In the genomic region with DNA sequence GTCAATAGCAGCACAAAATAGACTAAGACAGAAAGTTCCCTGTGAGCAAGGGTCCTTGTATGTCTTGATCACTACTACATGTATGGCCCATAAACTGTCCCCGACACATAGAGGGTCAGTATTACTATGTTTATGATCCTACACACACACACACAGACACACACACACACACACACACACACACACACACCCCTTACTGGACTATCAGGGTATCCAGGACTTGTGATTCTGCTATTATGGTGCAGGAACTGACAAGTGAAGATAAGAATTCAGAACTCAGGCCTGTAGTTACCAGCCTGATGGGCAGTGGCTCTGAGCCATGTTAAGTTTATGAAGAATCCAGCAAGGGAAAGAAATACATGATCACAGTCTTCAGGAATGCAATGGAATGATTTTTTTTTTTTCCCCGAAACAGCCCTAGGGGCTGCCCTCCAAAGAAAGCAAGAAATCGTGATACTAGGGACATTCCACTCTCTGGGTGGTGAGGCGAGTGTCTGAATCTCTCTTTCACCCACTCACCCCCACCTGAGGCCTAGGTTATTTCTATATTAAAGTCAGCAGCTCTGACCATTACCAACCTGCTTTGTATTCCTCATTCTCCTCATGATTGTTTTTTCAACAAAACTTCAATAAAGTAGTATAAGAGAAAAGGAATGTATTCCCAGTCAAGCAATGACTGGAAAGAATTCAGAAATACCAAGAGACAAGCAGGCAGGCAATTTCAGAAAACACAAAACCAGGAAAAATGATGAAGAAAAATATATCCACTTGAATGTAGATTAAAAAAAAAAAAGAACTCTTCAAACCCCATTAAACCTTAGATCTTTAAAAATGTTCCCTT, we compare ENCODE assay signal across 12 cellular contexts.
A peak's percentile ranks its signal among the peaks of the same experiment; 100 is the strongest.
DNase-seq lines count a peak whose midpoint lies in the region; ATAC-seq and TF ChIP-seq lines count a peak whose summit lies in the region.
"Had no signal": no experiment of that assay in that cellular context is flagged by ENCODE, and none has a peak within 500 bp of the region (broad histone marks: within the 10 kb centered on the region; RNA-seq: fewer than 3 reads in every experiment).

No MANE protein-coding gene starts in this region.

- H3F3A ChIP-seq in GM23338 (replicated peaks; ENCODE audit: low read depth) = no peaks in the 10 kb centered on the region

- H3K27me3 ChIP-seq in AG04450 (ENCODE audit: control insufficient read depth, insufficient read depth, low read length) (no peaks in the 10 kb centered on the region), mesenchymal stem cell (ENCODE audit: control insufficient read depth in 1 of 2, insufficient read depth in 1 of 2, low read length in 2 of 2) (no peaks in the 10 kb centered on the region), GM23338 (ENCODE audit: insufficient read depth) (no peaks in the 10 kb centered on the region)
- H3K27me3 ChIP-seq: tibial nerve had no signal

- H3K4me2 ChIP-seq in mesenchymal stem cell (ENCODE audit: low read length, poor library complexity, severe bottlenecking) (no peak overlapping the region), GM23338 (no peak overlapping the region)

- H4K91ac ChIP-seq in mesenchymal stem cell (ENCODE audit: low read length) = no peak overlapping the region

- CTCF ChIA-PET in AG04450 (lab: Charles Lee) = interaction anchor here (1.3 kb wide), 1 partner anchor 23 kb away, joined by 6 read pairs; no protein-coding TSS in a partner anchor

- H2BK12ac ChIP-seq in mesenchymal stem cell (ENCODE audit: low read length in 2 of 2) = no peak overlapping the region

- no peaks in the 10 kb centered on the region for H3K4me1 Mint-ChIP-seq in GM23338
- H3K4me1 Mint-ChIP-seq: activated B cell treated with CpG ODN at 0.5 μM for 24 hours had no signal

- no peaks in the 10 kb centered on the region for H3K36me3 ChIP-seq in mesenchymal stem cell (ENCODE audit: control insufficient read depth in 1 of 2, insufficient read depth in 2 of 2, low read depth in 1 of 2, low read length in 2 of 2)
- no peaks in the 10 kb centered on the region for H3K36me3 ChIP-seq in GM23338 (ENCODE audit: insufficient read depth)
- H3K36me3 ChIP-seq: tibial nerve had no signal

- H3K79me1 ChIP-seq in mesenchymal stem cell (replicated peaks; ENCODE audit: low read length, poor library complexity, severe bottlenecking) = no peaks in the 10 kb centered on the region

- peak overlapping the region; percentile 63 for H3K27ac ChIP-seq in AG04450 (ENCODE audit: low read depth, low read length)
- peak overlapping the region; percentile 99 for H3K27ac ChIP-seq in mesenchymal stem cell (ENCODE audit: low read length, poor library complexity, severe bottlenecking)
- no peak overlapping the region for H3K27ac ChIP-seq in GM23338 (ENCODE audit: low read depth)
- H3K27ac ChIP-seq: C4-2B, tibial nerve had no signal

- no peaks in the 10 kb centered on the region for H3K79me2 ChIP-seq in GM23338 (replicated peaks; ENCODE audit: insufficient read depth)

- no peak overlapping the region for H3K27ac Mint-ChIP-seq in GM23338
- H3K27ac Mint-ChIP-seq: activated B cell treated with CpG ODN at 0.5 μM for 24 hours had no signal

- no peak overlapping the region for H3K18ac ChIP-seq in mesenchymal stem cell (ENCODE audit: low read depth in 1 of 2, low read length in 2 of 2)

- no peak overlapping the region for H3K4me3 ChIP-seq in AG04450 (ENCODE audit: low read depth, low read length)
- no peak overlapping the region for H3K4me3 ChIP-seq in choroid plexus epithelial cell (ENCODE audit: low read depth, low read length)
- no peak overlapping the region for H3K4me3 ChIP-seq in mesenchymal stem cell (ENCODE audit: insufficient read depth in 1 of 2, low read depth in 1 of 2, low read length in 2 of 2)
- no peak overlapping the region for H3K4me3 ChIP-seq in GM23338
- H3K4me3 ChIP-seq: tibial nerve had no signal

- H2AFZ ChIP-seq in mesenchymal stem cell (ENCODE audit: low read depth, low read length) (no peak overlapping the region), GM23338 (no peak overlapping the region)

- H3K4me3 Mint-ChIP-seq in GM23338 = no peak overlapping the region
- H3K4me3 Mint-ChIP-seq: activated B cell treated with CpG ODN at 0.5 μM for 24 hours had no signal

- H3K27me3 Mint-ChIP-seq in GM23338 (ENCODE audit: insufficient read depth, low read depth, poor library complexity) = no peaks in the 10 kb centered on the region
- H3K27me3 Mint-ChIP-seq: activated B cell treated with CpG ODN at 0.5 μM for 24 hours had no signal

- no peak overlapping the region for H3K9ac ChIP-seq in mesenchymal stem cell (ENCODE audit: low read length)

- peaks cover 5% of the 10 kb centered on the region for H3K9me2 ChIP-seq in GM23338 (ENCODE audit: insufficient read depth)

- no peaks in the 10 kb centered on the region for H3K9me3 Mint-ChIP-seq in GM23338

- H2AK5ac ChIP-seq in mesenchymal stem cell (ENCODE audit: low read length, severe bottlenecking) = peak overlapping the region; percentile 92

- peak overlapping the region; percentile 75 for H2BK5ac ChIP-seq in mesenchymal stem cell (ENCODE audit: low read depth, low read length, poor library complexity, severe bottlenecking)

- POLR2A ChIA-PET in AG04450 (lab: Yijun Ruan, JAX) = no interaction called here

- no peak overlapping the region for H3K14ac ChIP-seq in mesenchymal stem cell (ENCODE audit: low read length in 2 of 2)

- 62% methylated on average over 4 of the region's 4 CpGs for WGBS in mesenchymal stem cell

- H4K8ac ChIP-seq in mesenchymal stem cell (ENCODE audit: low read length) = no peak overlapping the region

- no peaks in the 10 kb centered on the region for H3K36me3 Mint-ChIP-seq in GM23338 (ENCODE audit: low read depth)

- no peak overlapping the region for H3K23ac ChIP-seq in mesenchymal stem cell (ENCODE audit: low read length in 2 of 2)

- H3K9me3 ChIP-seq in AG04450 (ENCODE audit: control insufficient read depth, insufficient read depth, low read length) = no peaks in the 10 kb centered on the region
- no peaks in the 10 kb centered on the region for H3K9me3 ChIP-seq in mesenchymal stem cell (ENCODE audit: control insufficient read depth, low read length)
- H3K9me3 ChIP-seq: tibial nerve had no signal

- peak; percentile 16 for DNase-seq in AG04450 (ENCODE audit: low read depth, low spot score)
- peak; percentile 36 for DNase-seq in LHCN-M2 (ENCODE audit: low read depth)
- DNase-seq in choroid plexus epithelial cell (ENCODE audit: low read depth) = peak; percentile 75
- DNase-seq in mesenchymal stem cell = peak; percentile 16
- DNase-seq in GM23338 (ENCODE audit: low spot score) = no peak
- DNase-seq in SIG-M5 (lab: John Stamatoyannopoulos, UW) = no peak
- DNase-seq: activated B cell treated with CpG ODN at 0.5 μM for 24 hours, KBM-7 had no signal

- no peak overlapping the region for H2BK15ac ChIP-seq in mesenchymal stem cell (ENCODE audit: low read depth, poor library complexity, severe bottlenecking)

- ATAC-seq in HG03354 (IDR thresholded peaks at IDR 0.05; ENCODE audit: poor library complexity, severe bottlenecking, unreplicated experiment) (no peak), GM23338 (no peak), HG02970 (IDR thresholded peaks at IDR 0.05; ENCODE audit: low FRiP score, unreplicated experiment) (no peak)

- H4K20me1 ChIP-seq in GM23338 (replicated peaks; ENCODE audit: insufficient read depth) = no peaks in the 10 kb centered on the region

- H3K4me1 ChIP-seq in mesenchymal stem cell (ENCODE audit: control insufficient read depth, insufficient read depth, low read depth, low read length) (peaks cover 6% of the 10 kb centered on the region), GM23338 (ENCODE audit: insufficient read depth) (no peaks in the 10 kb centered on the region)
- H3K4me1 ChIP-seq: tibial nerve had no signal

- H3K4ac ChIP-seq in mesenchymal stem cell (ENCODE audit: low read depth in 1 of 2, low read length in 2 of 2) = no peak overlapping the region

- TF ChIP-seq CTCF in AG04450 (IDR thresholded peaks at IDR 0.05; ENCODE audit: low read depth, low read length) (no peak), choroid plexus epithelial cell (conservative IDR thresholded peaks at IDR 0.05; ENCODE audit: low read depth, low read length) (no peak), GM23338 (conservative IDR thresholded peaks at IDR 0.05; ENCODE audit: low read depth in 2 of 2) (no peak)

- no peak overlapping the region for H2BK120ac ChIP-seq in mesenchymal stem cell (ENCODE audit: low read depth, low read length)

TF ChIP-seq in GM23338, 12 proteins besides CTCF, POLR2A, EP300 and RAD21 (continues in another document):
- no peak for TF ChIP-seq JUNB (IDR thresholded peaks at IDR 0.05; ENCODE audit: unreplicated experiment)

Comparison
In these comparisons a context has a peak if more than half of its experiments do, and no peak if none do; other contexts are left out.
1. DNase-seq: peak in AG04450 (single experiment), LHCN-M2 (single experiment), choroid plexus epithelial cell (single experiment) and mesenchymal stem cell (single experiment); none in GM23338 (single experiment) and SIG-M5 (single experiment).